ENCODE assay signal across 1 cellular context in the genomic region with DNA sequence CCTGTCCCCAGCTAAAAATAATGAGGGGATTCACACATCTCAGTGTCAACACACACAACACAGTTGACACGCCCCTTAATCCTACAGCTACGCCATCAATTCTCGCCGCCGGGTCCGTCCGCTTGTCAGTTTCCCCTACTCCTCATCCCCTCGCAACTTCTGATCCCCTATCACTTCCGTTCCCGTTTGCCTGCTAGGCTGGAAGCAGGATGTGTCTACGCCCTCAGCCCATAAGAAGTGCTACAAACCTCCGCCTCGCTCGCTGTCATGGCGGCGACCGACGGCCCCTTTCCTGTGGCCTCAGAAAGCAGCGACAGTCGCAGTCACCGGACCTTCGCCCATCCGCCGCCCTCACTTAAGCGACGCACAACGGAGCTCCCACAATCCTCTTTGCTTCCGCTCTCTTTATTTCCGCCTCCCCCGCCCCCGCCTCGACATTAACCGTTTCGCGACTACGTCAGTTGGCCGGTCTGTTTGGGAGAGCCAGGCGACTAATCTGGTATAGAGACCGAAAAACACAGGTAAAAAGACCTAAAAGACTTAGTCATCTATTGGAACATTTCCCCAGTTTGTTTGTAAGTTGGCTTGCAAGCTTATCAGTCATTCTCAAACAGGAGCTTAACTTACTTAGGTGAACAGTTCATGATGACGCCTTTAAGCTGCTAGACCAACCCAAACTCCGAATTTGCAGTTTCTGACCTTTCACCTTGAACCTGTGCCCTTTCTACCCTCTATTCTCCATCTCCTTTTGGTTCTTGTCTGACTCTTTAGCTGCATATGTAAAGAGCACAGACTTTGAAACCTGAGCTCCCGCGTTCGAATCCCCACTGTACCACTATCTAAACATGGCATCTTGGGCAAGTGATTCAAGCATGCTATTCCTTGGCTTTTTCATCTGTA.
A peak's percentile ranks its signal among the peaks of the same experiment; 100 is the strongest.
TF ChIP-seq lines count a peak whose summit lies in the region.

A gene with protein sequence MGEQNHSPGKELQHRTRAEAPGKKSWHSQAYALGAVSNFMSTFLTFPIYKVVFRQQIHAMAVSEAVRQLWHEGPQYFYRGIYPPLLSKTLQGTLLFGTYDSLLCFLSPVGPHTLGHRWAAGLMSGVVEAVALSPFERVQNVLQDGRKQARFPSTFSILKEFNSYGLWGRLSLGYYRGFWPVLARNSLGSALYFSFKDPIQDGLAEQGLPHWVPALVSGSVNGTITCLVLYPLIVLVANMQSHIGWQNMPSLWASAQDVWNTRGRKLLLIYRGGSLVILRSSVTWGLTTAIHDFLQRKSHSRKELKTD (minus strand): TSS at position 380 of the 900 bp plus-strand sequence. CDS start 51,752 bp downstream, outside the sequence.

TF ChIP-seq in HepG2, 621 proteins besides CTCF, POLR2A, EP300 and RAD21 (continued from another document and continues in another):
- TF ChIP-seq, protein P1, sequence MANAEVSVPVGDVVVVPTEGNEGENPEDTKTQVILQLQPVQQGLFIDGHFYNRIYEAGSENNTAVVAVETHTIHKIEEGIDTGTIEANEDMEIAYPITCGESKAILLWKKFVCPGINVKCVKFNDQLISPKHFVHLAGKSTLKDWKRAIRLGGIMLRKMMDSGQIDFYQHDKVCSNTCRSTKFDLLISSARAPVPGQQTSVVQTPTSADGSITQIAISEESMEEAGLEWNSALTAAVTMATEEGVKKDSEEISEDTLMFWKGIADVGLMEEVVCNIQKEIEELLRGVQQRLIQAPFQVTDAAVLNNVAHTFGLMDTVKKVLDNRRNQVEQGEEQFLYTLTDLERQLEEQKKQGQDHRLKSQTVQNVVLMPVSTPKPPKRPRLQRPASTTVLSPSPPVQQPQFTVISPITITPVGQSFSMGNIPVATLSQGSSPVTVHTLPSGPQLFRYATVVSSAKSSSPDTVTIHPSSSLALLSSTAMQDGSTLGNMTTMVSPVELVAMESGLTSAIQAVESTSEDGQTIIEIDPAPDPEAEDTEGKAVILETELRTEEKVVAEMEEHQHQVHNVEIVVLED (CRISPR knock-in tag; IDR thresholded peaks at IDR 0.05; ENCODE audit: borderline replicate concordance): peak; percentile 93
- TF ChIP-seq MXD4 (CRISPR knock-in tag; IDR thresholded peaks at IDR 0.05) (no peak), ZMYM3 (CRISPR knock-in tag; IDR thresholded peaks at IDR 0.05) (no peak), ZMYM4 (CRISPR knock-in tag; IDR thresholded peaks at IDR 0.05) (peak; percentile 88), ZNF33A (CRISPR knock-in tag; IDR thresholded peaks at IDR 0.05; ENCODE audit: borderline replicate concordance) (no peak), MXD1 (CRISPR knock-in tag; IDR thresholded peaks at IDR 0.05) (no peak), NFKBIZ (CRISPR knock-in tag; IDR thresholded peaks at IDR 0.05) (no peak), ZNF619 (CRISPR knock-in tag; IDR thresholded peaks at IDR 0.05) (no peak), ZNF296 (CRISPR knock-in tag; conservative IDR thresholded peaks at IDR 0.05) (no peak), BCL6 (CRISPR knock-in tag; IDR thresholded peaks at IDR 0.05) (no peak), ZNF605 (CRISPR knock-in tag; IDR thresholded peaks at IDR 0.05) (no peak), LCORL (IDR thresholded peaks at IDR 0.05) (no peak), LCORL (CRISPR knock-in tag; IDR thresholded peaks at IDR 0.05) (no peak), FOXO1 (CRISPR knock-in tag; IDR thresholded peaks at IDR 0.05) (0 out of 2 replicates have a peak, but pooled peaks have one; percentile 22), SP140L (CRISPR knock-in tag; IDR thresholded peaks at IDR 0.05; ENCODE audit: borderline replicate concordance) (no peak), IRF2 (CRISPR knock-in tag; IDR thresholded peaks at IDR 0.05) (peak; percentile 49; the same call in 1 of the 2 replicates), ISL2 (CRISPR knock-in tag; IDR thresholded peaks at IDR 0.05) (no peak), GTF3A (CRISPR knock-in tag; conservative IDR thresholded peaks at IDR 0.05) (no peak), ZBTB10 (CRISPR knock-in tag; IDR thresholded peaks at IDR 0.05; ENCODE audit: borderline replicate concordance) (no peak), ZBTB42 (CRISPR knock-in tag; IDR thresholded peaks at IDR 0.05) (no peak), NR1H2 (CRISPR knock-in tag; IDR thresholded peaks at IDR 0.05; ENCODE audit: borderline replicate concordance, low read depth) (no peak), MTA3 (CRISPR knock-in tag; IDR thresholded peaks at IDR 0.05) (no peak), RXRB (CRISPR knock-in tag; IDR thresholded peaks at IDR 0.05; ENCODE audit: borderline replicate concordance) (no peak), CHCHD3 (CRISPR knock-in tag; IDR thresholded peaks at IDR 0.05) (no peak), ZNF496 (CRISPR knock-in tag; IDR thresholded peaks at IDR 0.05; ENCODE audit: insufficient replicate concordance) (no peak), HNRNPH1 (optimal IDR thresholded peaks at IDR 0.05; ENCODE audit: low read depth, low read length) (no peak), MYC (CRISPR knock-in tag; IDR thresholded peaks at IDR 0.05; ENCODE audit: borderline replicate concordance) (peak; percentile 20; the same call in 1 of the 2 replicates), ZKSCAN1 (IDR thresholded peaks at IDR 0.05; ENCODE audit: low read length) (no peak), GATA4 (IDR thresholded peaks at IDR 0.05; ENCODE audit: borderline replicate concordance, low read depth) (no peak), ELF4 (CRISPR knock-in tag; IDR thresholded peaks at IDR 0.05; ENCODE audit: borderline replicate concordance) (no peak; the same call in 1 of the 2 replicates), ZNF260 (CRISPR knock-in tag; IDR thresholded peaks at IDR 0.05; ENCODE audit: borderline replicate concordance, low read depth) (no peak), MZF1 (CRISPR knock-in tag; IDR thresholded peaks at IDR 0.05; ENCODE audit: borderline replicate concordance) (no peak), ZNF543 (CRISPR knock-in tag; IDR thresholded peaks at IDR 0.05) (no peak), AGO1 (IDR thresholded peaks at IDR 0.05; ENCODE audit: low read depth, low read length, poor library complexity, severe bottlenecking) (no peak)
- TF ChIP-seq, protein P2, sequence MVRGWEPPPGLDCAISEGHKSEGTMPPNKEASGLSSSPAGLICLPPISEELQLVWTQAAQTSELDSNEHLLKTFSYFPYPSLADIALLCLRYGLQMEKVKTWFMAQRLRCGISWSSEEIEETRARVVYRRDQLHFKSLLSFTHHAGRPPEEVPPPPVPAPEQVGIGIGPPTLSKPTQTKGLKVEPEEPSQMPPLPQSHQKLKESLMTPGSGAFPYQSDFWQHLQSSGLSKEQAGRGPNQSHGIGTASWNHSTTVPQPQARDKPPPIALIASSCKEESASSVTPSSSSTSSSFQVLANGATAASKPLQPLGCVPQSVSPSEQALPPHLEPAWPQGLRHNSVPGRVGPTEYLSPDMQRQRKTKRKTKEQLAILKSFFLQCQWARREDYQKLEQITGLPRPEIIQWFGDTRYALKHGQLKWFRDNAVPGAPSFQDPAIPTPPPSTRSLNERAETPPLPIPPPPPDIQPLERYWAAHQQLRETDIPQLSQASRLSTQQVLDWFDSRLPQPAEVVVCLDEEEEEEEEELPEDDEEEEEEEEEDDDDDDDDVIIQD (CRISPR knock-in tag; IDR thresholded peaks at IDR 0.05; ENCODE audit: low read depth): no peak
- TF ChIP-seq, protein P3, sequence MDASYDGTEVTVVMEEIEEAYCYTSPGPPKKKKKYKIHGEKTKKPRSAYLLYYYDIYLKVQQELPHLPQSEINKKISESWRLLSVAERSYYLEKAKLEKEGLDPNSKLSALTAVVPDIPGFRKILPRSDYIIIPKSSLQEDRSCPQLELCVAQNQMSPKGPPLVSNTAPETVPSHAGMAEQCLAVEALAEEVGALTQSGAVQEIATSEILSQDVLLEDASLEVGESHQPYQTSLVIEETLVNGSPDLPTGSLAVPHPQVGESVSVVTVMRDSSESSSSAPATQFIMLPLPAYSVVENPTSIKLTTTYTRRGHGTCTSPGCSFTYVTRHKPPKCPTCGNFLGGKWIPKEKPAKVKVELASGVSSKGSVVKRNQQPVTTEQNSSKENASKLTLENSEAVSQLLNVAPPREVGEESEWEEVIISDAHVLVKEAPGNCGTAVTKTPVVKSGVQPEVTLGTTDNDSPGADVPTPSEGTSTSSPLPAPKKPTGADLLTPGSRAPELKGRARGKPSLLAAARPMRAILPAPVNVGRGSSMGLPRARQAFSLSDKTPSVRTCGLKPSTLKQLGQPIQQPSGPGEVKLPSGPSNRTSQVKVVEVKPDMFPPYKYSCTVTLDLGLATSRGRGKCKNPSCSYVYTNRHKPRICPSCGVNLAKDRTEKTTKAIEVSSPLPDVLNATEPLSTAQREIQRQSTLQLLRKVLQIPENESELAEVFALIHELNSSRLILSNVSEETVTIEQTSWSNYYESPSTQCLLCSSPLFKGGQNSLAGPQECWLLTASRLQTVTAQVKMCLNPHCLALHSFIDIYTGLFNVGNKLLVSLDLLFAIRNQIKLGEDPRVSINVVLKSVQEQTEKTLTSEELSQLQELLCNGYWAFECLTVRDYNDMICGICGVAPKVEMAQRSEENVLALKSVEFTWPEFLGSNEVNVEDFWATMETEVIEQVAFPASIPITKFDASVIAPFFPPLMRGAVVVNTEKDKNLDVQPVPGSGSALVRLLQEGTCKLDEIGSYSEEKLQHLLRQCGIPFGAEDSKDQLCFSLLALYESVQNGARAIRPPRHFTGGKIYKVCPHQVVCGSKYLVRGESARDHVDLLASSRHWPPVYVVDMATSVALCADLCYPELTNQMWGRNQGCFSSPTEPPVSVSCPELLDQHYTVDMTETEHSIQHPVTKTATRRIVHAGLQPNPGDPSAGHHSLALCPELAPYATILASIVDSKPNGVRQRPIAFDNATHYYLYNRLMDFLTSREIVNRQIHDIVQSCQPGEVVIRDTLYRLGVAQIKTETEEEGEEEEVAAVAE (CRISPR knock-in tag; IDR thresholded peaks at IDR 0.05; ENCODE audit: borderline replicate concordance): peak; percentile 26; the same call in 1 of the 2 replicates
- TF ChIP-seq, protein P4, sequence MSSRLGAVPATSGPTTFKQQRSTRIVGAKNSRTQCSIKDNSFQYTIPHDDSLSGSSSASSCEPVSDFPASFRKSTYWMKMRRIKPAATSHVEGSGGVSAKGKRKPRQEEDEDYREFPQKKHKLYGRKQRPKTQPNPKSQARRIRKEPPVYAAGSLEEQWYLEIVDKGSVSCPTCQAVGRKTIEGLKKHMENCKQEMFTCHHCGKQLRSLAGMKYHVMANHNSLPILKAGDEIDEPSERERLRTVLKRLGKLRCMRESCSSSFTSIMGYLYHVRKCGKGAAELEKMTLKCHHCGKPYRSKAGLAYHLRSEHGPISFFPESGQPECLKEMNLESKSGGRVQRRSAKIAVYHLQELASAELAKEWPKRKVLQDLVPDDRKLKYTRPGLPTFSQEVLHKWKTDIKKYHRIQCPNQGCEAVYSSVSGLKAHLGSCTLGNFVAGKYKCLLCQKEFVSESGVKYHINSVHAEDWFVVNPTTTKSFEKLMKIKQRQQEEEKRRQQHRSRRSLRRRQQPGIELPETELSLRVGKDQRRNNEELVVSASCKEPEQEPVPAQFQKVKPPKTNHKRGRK (CRISPR knock-in tag; IDR thresholded peaks at IDR 0.05): no peak
- TF ChIP-seq, protein P5, sequence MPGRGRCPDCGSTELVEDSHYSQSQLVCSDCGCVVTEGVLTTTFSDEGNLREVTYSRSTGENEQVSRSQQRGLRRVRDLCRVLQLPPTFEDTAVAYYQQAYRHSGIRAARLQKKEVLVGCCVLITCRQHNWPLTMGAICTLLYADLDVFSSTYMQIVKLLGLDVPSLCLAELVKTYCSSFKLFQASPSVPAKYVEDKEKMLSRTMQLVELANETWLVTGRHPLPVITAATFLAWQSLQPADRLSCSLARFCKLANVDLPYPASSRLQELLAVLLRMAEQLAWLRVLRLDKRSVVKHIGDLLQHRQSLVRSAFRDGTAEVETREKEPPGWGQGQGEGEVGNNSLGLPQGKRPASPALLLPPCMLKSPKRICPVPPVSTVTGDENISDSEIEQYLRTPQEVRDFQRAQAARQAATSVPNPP (CRISPR knock-in tag; IDR thresholded peaks at IDR 0.05): no peak
- TF ChIP-seq, protein P6, sequence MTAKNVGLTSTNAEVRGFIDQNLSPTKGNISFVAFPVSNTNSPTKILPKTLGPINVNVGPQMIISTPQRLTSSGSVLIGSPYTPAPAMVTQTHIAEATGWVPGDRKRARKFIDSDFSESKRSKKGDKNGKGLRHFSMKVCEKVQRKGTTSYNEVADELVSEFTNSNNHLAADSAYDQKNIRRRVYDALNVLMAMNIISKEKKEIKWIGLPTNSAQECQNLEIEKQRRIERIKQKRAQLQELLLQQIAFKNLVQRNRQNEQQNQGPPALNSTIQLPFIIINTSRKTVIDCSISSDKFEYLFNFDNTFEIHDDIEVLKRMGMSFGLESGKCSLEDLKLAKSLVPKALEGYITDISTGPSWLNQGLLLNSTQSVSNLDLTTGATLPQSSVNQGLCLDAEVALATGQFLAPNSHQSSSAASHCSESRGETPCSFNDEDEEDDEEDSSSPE (CRISPR knock-in tag; IDR thresholded peaks at IDR 0.05): no peak
- TF ChIP-seq, protein P7, sequence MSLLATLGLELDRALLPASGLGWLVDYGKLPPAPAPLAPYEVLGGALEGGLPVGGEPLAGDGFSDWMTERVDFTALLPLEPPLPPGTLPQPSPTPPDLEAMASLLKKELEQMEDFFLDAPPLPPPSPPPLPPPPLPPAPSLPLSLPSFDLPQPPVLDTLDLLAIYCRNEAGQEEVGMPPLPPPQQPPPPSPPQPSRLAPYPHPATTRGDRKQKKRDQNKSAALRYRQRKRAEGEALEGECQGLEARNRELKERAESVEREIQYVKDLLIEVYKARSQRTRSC (CRISPR knock-in tag; IDR thresholded peaks at IDR 0.05; ENCODE audit: low read depth): no peak
- TF ChIP-seq, protein P8, sequence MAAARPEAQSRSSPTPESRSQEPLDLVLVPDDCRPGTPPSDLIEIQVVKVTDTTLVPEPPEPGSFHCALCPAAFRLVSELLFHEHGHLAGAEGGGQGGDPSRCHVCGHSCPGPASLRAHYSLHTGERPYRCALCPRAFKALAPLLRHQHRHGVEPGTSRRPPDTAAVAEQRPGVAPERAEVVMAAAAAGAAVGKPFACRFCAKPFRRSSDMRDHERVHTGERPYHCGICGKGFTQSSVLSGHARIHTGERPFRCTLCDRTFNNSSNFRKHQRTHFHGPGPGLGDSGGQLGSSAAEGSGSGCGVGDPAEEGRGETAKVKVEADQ (CRISPR knock-in tag; IDR thresholded peaks at IDR 0.05; ENCODE audit: borderline replicate concordance): peak; percentile 61; the same call in 1 of the 2 replicates
